1 cellular context compared by ENCODE assay signal in the genomic region with DNA sequence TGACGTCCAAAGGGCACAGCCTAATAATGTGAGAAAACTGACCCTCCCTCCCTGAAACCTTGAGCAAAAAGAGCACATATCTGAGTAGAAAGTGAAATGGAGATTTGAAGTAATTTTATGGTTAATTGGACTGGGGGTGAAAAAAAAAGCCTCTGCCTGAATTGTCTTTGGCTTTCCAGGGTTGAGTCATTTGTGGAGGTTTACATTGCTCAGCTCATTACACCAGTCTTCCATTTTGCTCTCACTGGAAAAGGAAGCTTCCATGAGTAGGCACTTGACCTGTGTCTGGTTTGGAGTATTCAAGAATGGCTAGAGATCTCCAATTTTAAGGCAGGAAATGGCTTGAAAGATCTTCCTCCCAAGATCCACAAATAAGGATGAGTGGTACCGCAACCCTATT.
A peak's percentile ranks its signal among the peaks of the same experiment; 100 is the strongest.
TF ChIP-seq lines count a peak whose summit lies in the region.

No MANE protein-coding gene starts in this region.

TF ChIP-seq in GM12878, 131 proteins besides CTCF, POLR2A, EP300 and RAD21 (continued from another document):
- TF ChIP-seq BCL11A (IDR thresholded peaks at IDR 0.05; ENCODE audit: low read depth, low read length) (peak; percentile 20; the same call in 1 of the 2 replicates), HDGF (IDR thresholded peaks at IDR 0.05) (no peak), SREBF2 (IDR thresholded peaks at IDR 0.05; ENCODE audit: low read length) (no peak), CBX5 (IDR thresholded peaks at IDR 0.05; ENCODE audit: low read depth) (no peak), EGR1 (IDR thresholded peaks at IDR 0.05; ENCODE audit: borderline replicate concordance in 1 of 2, low read depth in 2 of 2, low read length in 2 of 2) (no peak), SIN3A (IDR thresholded peaks at IDR 0.05; ENCODE audit: low read depth, low read length) (no peak), YY1 (IDR thresholded peaks at IDR 0.05; ENCODE audit: low read depth, low read length) (peak; percentile 59; the same call in 1 of the 2 replicates), TBL1XR1 (IDR thresholded peaks at IDR 0.05; ENCODE audit: low read depth, low read length) (no peak)
- TF ChIP-seq, protein P1, sequence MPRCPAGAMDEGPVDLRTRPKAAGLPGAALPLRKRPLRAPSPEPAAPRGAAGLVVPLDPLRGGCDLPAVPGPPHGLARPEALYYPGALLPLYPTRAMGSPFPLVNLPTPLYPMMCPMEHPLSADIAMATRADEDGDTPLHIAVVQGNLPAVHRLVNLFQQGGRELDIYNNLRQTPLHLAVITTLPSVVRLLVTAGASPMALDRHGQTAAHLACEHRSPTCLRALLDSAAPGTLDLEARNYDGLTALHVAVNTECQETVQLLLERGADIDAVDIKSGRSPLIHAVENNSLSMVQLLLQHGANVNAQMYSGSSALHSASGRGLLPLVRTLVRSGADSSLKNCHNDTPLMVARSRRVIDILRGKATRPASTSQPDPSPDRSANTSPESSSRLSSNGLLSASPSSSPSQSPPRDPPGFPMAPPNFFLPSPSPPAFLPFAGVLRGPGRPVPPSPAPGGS (IDR thresholded peaks at IDR 0.05; ENCODE audit: borderline replicate concordance, insufficient read depth, low read depth, low read length, poor library complexity, severe bottlenecking): no peak
- TF ChIP-seq, protein P2, sequence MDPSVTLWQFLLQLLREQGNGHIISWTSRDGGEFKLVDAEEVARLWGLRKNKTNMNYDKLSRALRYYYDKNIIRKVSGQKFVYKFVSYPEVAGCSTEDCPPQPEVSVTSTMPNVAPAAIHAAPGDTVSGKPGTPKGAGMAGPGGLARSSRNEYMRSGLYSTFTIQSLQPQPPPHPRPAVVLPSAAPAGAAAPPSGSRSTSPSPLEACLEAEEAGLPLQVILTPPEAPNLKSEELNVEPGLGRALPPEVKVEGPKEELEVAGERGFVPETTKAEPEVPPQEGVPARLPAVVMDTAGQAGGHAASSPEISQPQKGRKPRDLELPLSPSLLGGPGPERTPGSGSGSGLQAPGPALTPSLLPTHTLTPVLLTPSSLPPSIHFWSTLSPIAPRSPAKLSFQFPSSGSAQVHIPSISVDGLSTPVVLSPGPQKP (IDR thresholded peaks at IDR 0.05; ENCODE audit: low read depth, low read length): no peak
